13 cellular contexts compared by ENCODE assay signal in genomic region chr3:49417516-49418120, GRCh38. TPM values are rescaled to one million over a fixed set of nuclear protein-coding genes. Genes with fewer than 3 reads are reported as not detected.
A peak's percentile ranks its signal among the peaks of the same experiment; 100 is the strongest.
DNase-seq lines count a peak whose midpoint lies in the region; ATAC-seq and TF ChIP-seq lines count a peak whose summit lies in the region.
"Had no signal": no experiment of that assay in that cellular context is flagged by ENCODE, and none has a peak within 500 bp of the region (broad histone marks: within the 10 kb centered on the region; RNA-seq: fewer than 3 reads in every experiment).

No MANE protein-coding gene starts in this region.

- ATAC-seq in CD8-positive, alpha-beta T cell: no peak
- ATAC-seq in activated naive CD8-positive, alpha-beta T cell treated with anti-CD3 and anti-CD28 coated beads, Interleukin-2, amount 10 ng/mL, durations not matched to agents 7 days and 5 days (ENCODE audit: low read depth): no peak
- no peak for ATAC-seq in GM21515 (IDR thresholded peaks at IDR 0.05; ENCODE audit: unreplicated experiment)
- ATAC-seq: stimulated activated naive CD8-positive, alpha-beta T cell treated with anti-CD3 and anti-CD28 coated beads, Interleukin-15, amount 100 ng/mL, for 72 hours had no signal

- DNase-seq in CD8-positive, alpha-beta T cell: no peak
- DNase-seq in HFFc6 (no peak), osteoblast (ENCODE audit: insufficient read length, low spot score, missing footprints) (no peak), SHP77 (lab: John Stamatoyannopoulos, UW) (no peak)
- DNase-seq in activated naive CD8-positive, alpha-beta T cell treated with anti-CD3 and anti-CD28 coated beads, Interleukin-2, amount 10 ng/mL, durations not matched to agents 7 days and 5 days: no peak
- DNase-seq: activated CD8-positive, alpha-beta memory T cell treated with anti-CD3 and anti-CD28 coated beads, Interleukin-2, amount 50 U/mL, for 48 hours; COR-L47; GOT3; NCI-H2029; stimulated activated naive CD8-positive, alpha-beta T cell treated with anti-CD3 and anti-CD28 coated beads, Interleukin-15, amount 100 ng/mL, for 72 hours had no signal

- H3K4me3 Mint-ChIP-seq in CD8-positive, alpha-beta T cell: no peak overlapping the region
- H3K4me3 Mint-ChIP-seq in HFFc6 (no peak overlapping the region), nephron (no peak overlapping the region)
- no peak overlapping the region for H3K4me3 Mint-ChIP-seq in activated naive CD8-positive, alpha-beta T cell treated with anti-CD3 and anti-CD28 coated beads, Interleukin-2, amount 10 ng/mL, durations not matched to agents 7 days and 5 days

- POLR2A ChIA-PET in CD8-positive, alpha-beta T cell (lab: Charles Lee): interaction anchor here (1.5 to 3.4 kb wide), 2 partner anchors 11 to 78 kb away, joined by 8 to 24 read pairs; partner anchors contain the start of genes NICN1 and USP4
- POLR2A ChIA-PET in activated naive CD8-positive, alpha-beta T cell treated with anti-CD3 and anti-CD28 coated beads, Interleukin-2, amount 10 ng/mL, durations not matched to agents 7 days and 5 days (lab: Charles Lee): interaction anchor here (0.6 to 4.9 kb wide), 4 partner anchors 8 to 60 kb away, joined by 3 to 47 read pairs (median 9); partner anchors contain the start of gene NICN1

- H3K4me1 ChIP-seq in CD8-positive, alpha-beta T cell (ENCODE audit: insufficient read depth, low read length): peaks cover 62% of the 10 kb centered on the region
- H3K4me1 ChIP-seq in osteoblast (ENCODE audit: insufficient read depth, low read length): peaks cover 29% of the 10 kb centered on the region

- intact Hi-C loops in CD8-positive, alpha-beta T cell (cut with DNase I, micrococcal nuclease): loop anchor here in 1 of 2 experiments (10.0 kb wide), 1 partner anchor 877 kb away; the partner anchor contains the start of genes HYAL3, IFRD2 and NAA80

- H3K36me3 ChIP-seq in CD8-positive, alpha-beta T cell (ENCODE audit: insufficient read depth, low read length): no peaks in the 10 kb centered on the region
- H3K36me3 ChIP-seq in osteoblast (ENCODE audit: insufficient read depth, low read length): peaks cover 33% of the 10 kb centered on the region

- H3K4me2 ChIP-seq in osteoblast (ENCODE audit: insufficient read depth, low read length): no peak overlapping the region

- H3K27ac ChIP-seq in CD8-positive, alpha-beta T cell (ENCODE audit: low read depth, low read length): no peak overlapping the region
- H3K27ac ChIP-seq in osteoblast (ENCODE audit: low read depth, low read length): no peak overlapping the region
- H3K27ac ChIP-seq: SJSA1 had no signal

- H3K27me3 ChIP-seq in CD8-positive, alpha-beta T cell (ENCODE audit: insufficient read depth, low read length): no peaks in the 10 kb centered on the region
- H3K27me3 ChIP-seq in osteoblast (ENCODE audit: insufficient read depth, low read length): no peaks in the 10 kb centered on the region
- H3K27me3 ChIP-seq: SJSA1 had no signal

- no peaks in the 10 kb centered on the region for H3K9me3 ChIP-seq in CD8-positive, alpha-beta T cell (ENCODE audit: low read length)
- H3K9me3 ChIP-seq in osteoblast (ENCODE audit: low read depth, low read length): no peaks in the 10 kb centered on the region
- H3K9me3 ChIP-seq: SJSA1 had no signal

- no peaks in the 10 kb centered on the region for H3K27me3 Mint-ChIP-seq in CD8-positive, alpha-beta T cell (ENCODE audit: low read depth)
- H3K27me3 Mint-ChIP-seq in HFFc6 (ENCODE audit: insufficient read depth) (peaks cover 2% of the 10 kb centered on the region; the same call in 1 of the 2 replicates), nephron (ENCODE audit: low read depth) (no peaks in the 10 kb centered on the region)
- H3K27me3 Mint-ChIP-seq in activated naive CD8-positive, alpha-beta T cell treated with anti-CD3 and anti-CD28 coated beads, Interleukin-2, amount 10 ng/mL, durations not matched to agents 7 days and 5 days: no peaks in the 10 kb centered on the region
- H3K27me3 Mint-ChIP-seq: stimulated activated naive CD8-positive, alpha-beta T cell treated with anti-CD3 and anti-CD28 coated beads, Interleukin-15, amount 100 ng/mL, for 72 hours had no signal

- H3K36me3 Mint-ChIP-seq in CD8-positive, alpha-beta T cell: peaks cover 40% of the 10 kb centered on the region
- H3K36me3 Mint-ChIP-seq in HFFc6 (ENCODE audit: low read depth) (peaks cover 41% of the 10 kb centered on the region), nephron (ENCODE audit: low read depth) (peaks cover 17% of the 10 kb centered on the region)
- H3K36me3 Mint-ChIP-seq in activated naive CD8-positive, alpha-beta T cell treated with anti-CD3 and anti-CD28 coated beads, Interleukin-2, amount 10 ng/mL, durations not matched to agents 7 days and 5 days: peaks cover 36% of the 10 kb centered on the region

- peaks cover 57% of the 10 kb centered on the region for H3K4me1 Mint-ChIP-seq in CD8-positive, alpha-beta T cell (ENCODE audit: low read depth)
- peaks cover 51% of the 10 kb centered on the region for H3K4me1 Mint-ChIP-seq in HFFc6 (ENCODE audit: low read depth)
- peaks cover 50% of the 10 kb centered on the region for H3K4me1 Mint-ChIP-seq in activated naive CD8-positive, alpha-beta T cell treated with anti-CD3 and anti-CD28 coated beads, Interleukin-2, amount 10 ng/mL, durations not matched to agents 7 days and 5 days
- peaks cover 31% of the 10 kb centered on the region for H3K4me1 Mint-ChIP-seq in nephron

- H3K27ac Mint-ChIP-seq in CD8-positive, alpha-beta T cell: peak overlapping the region; percentile 98
- H3K27ac Mint-ChIP-seq in HFFc6 (peak overlapping the region; percentile 67), nephron (peak overlapping the region in 2 of 3 experiments; percentile 20 to 60)
- peak overlapping the region; percentile 62 for H3K27ac Mint-ChIP-seq in activated naive CD8-positive, alpha-beta T cell treated with anti-CD3 and anti-CD28 coated beads, Interleukin-2, amount 10 ng/mL, durations not matched to agents 7 days and 5 days

- CTCF ChIA-PET in CD8-positive, alpha-beta T cell (lab: Charles Lee): interaction anchor here (2.2 to 2.7 kb wide), 2 partner anchors 8 to 32 kb away, joined by 10 to 13 read pairs; no protein-coding TSS in a partner anchor

- no peak overlapping the region for H3K4me3 ChIP-seq in CD8-positive, alpha-beta T cell (ENCODE audit: low read depth, low read length)
- no peak overlapping the region for H3K4me3 ChIP-seq in osteoblast (ENCODE audit: insufficient read depth, low read length)
- H3K4me3 ChIP-seq: SJSA1 had no signal

- H4K20me1 ChIP-seq in osteoblast (ENCODE audit: insufficient read depth, low read length): peaks cover 2% of the 10 kb centered on the region

- H3K9me3 Mint-ChIP-seq in CD8-positive, alpha-beta T cell: no peaks in the 10 kb centered on the region
- H3K9me3 Mint-ChIP-seq in HFFc6 (no peaks in the 10 kb centered on the region), nephron (no peaks in the 10 kb centered on the region)
- no peaks in the 10 kb centered on the region for H3K9me3 Mint-ChIP-seq in activated naive CD8-positive, alpha-beta T cell treated with anti-CD3 and anti-CD28 coated beads, Interleukin-2, amount 10 ng/mL, durations not matched to agents 7 days and 5 days
- H3K9me3 Mint-ChIP-seq: stimulated activated naive CD8-positive, alpha-beta T cell treated with anti-CD3 and anti-CD28 coated beads, Interleukin-15, amount 100 ng/mL, for 72 hours had no signal

- no peak overlapping the region for H2AFZ ChIP-seq in osteoblast (ENCODE audit: low read length)

- no peak for TF ChIP-seq CTCF in CD8-positive, alpha-beta T cell (IDR thresholded peaks at IDR 0.05)
- no peak for TF ChIP-seq CTCF in HFFc6 (IDR thresholded peaks at IDR 0.05)
- no peak for TF ChIP-seq CTCF in nephron (IDR thresholded peaks at IDR 0.05; ENCODE audit: unreplicated experiment in 3 of 3)
- no peak for TF ChIP-seq CTCF in osteoblast (IDR thresholded peaks at IDR 0.05; ENCODE audit: extremely low read depth, low read depth, low read length)

- H3K79me2 ChIP-seq in osteoblast (ENCODE audit: insufficient read depth, low read length): peaks cover 26% of the 10 kb centered on the region

RNA-seq across cellular contexts. Expression of gene AMT, which starts 4.7 kb away (rescaled TPM):
- 1 to 10 TPM; 8.4 to 9.4 TPM for total RNA-seq in CD8-positive, alpha-beta T cell
- total RNA-seq in HFFc6 (2021; fragmentation: NEBNext Ultra II Directional; extraction: Animal tissue kit (Norgen Biotek cat#: 25700)): 1 to 10 TPM in 5 of 6 experiments, under 1 TPM in 1; 0.78 to 3.2 (median 1.2) TPM
- total RNA-seq in activated naive CD8-positive, alpha-beta T cell treated with anti-CD3 and anti-CD28 coated beads, Interleukin-2, amount 10 ng/mL, durations not matched to agents 7 days and 5 days: 10 to 100 TPM; 10.0 to 10.3 TPM
- total RNA-seq in osteoblast: 1.1 and 1.2 TPM in 2 replicates

RNA-seq across cellular contexts. Expression of gene TCTA, which starts 5.4 kb away (rescaled TPM):
- 10 to 100 TPM; 19.8 to 21.1 TPM for total RNA-seq in CD8-positive, alpha-beta T cell
- 10 to 100 TPM; 45.5 to 58.7 (median 49.9) TPM for total RNA-seq in HFFc6 (2021; fragmentation: NEBNext Ultra II Directional; extraction: Animal tissue kit (Norgen Biotek cat#: 25700))
- total RNA-seq in activated naive CD8-positive, alpha-beta T cell treated with anti-CD3 and anti-CD28 coated beads, Interleukin-2, amount 10 ng/mL, durations not matched to agents 7 days and 5 days: 10 to 100 TPM; 30.3 TPM
- 35.8 and 37.4 TPM in 2 replicates for total RNA-seq in osteoblast

RNA-seq across cellular contexts. Expression of gene RHOA, which starts 5.8 kb away (rescaled TPM):
- total RNA-seq in CD8-positive, alpha-beta T cell: 100 to 1,000 TPM; 271 to 294 TPM
- total RNA-seq in HFFc6 (2021; fragmentation: NEBNext Ultra II Directional; extraction: Animal tissue kit (Norgen Biotek cat#: 25700)): 100 to 1,000 TPM; 703 to 739 (median 716) TPM
- total RNA-seq in activated naive CD8-positive, alpha-beta T cell treated with anti-CD3 and anti-CD28 coated beads, Interleukin-2, amount 10 ng/mL, durations not matched to agents 7 days and 5 days: 100 to 1,000 TPM; 428 to 441 TPM
- total RNA-seq in osteoblast: 860 and 899 TPM in 2 replicates

RNA-seq across cellular contexts. Expression of gene NICN1, which starts 11.5 kb away (rescaled TPM):
- 10 to 100 TPM; 13.9 to 18.6 TPM for total RNA-seq in CD8-positive, alpha-beta T cell
- total RNA-seq in HFFc6 (2021; fragmentation: NEBNext Ultra II Directional; extraction: Animal tissue kit (Norgen Biotek cat#: 25700)): 10 to 100 TPM; 10.3 to 15.8 (median 13.2) TPM
- 10 to 100 TPM; 25.6 to 32.7 TPM for total RNA-seq in activated naive CD8-positive, alpha-beta T cell treated with anti-CD3 and anti-CD28 coated beads, Interleukin-2, amount 10 ng/mL, durations not matched to agents 7 days and 5 days
- total RNA-seq in osteoblast: 3.8 and 4.7 TPM in 2 replicates

RNA-seq across cellular contexts. Expression of gene DAG1, which starts 52.4 kb away (rescaled TPM):
- total RNA-seq in CD8-positive, alpha-beta T cell: 10 to 100 TPM; 17.0 to 19.9 TPM
- total RNA-seq in HFFc6 (2021; fragmentation: NEBNext Ultra II Directional; extraction: Animal tissue kit (Norgen Biotek cat#: 25700)): 100 to 1,000 TPM; 101 to 121 (median 106) TPM
- total RNA-seq in activated naive CD8-positive, alpha-beta T cell treated with anti-CD3 and anti-CD28 coated beads, Interleukin-2, amount 10 ng/mL, durations not matched to agents 7 days and 5 days: 10 to 100 TPM; 14.1 to 17.5 TPM
- total RNA-seq in osteoblast: 55.4 and 58.3 TPM in 2 replicates

Comparison
In these comparisons a context has a peak if more than half of its experiments do, and no peak if none do; other contexts are left out.
1. H3K27ac Mint-ChIP-seq: peak in every context shown above with its lines; median percentile 98 in CD8-positive, alpha-beta T cell; 67 in HFFc6; 62 in activated naive CD8-positive, alpha-beta T cell treated with anti-CD3 and anti-CD28 coated beads, Interleukin-2, amount 10 ng/mL, durations not matched to agents 7 days and 5 days; 40 in nephron.